8 cellular contexts compared by ENCODE assay signal in the genomic region with DNA sequence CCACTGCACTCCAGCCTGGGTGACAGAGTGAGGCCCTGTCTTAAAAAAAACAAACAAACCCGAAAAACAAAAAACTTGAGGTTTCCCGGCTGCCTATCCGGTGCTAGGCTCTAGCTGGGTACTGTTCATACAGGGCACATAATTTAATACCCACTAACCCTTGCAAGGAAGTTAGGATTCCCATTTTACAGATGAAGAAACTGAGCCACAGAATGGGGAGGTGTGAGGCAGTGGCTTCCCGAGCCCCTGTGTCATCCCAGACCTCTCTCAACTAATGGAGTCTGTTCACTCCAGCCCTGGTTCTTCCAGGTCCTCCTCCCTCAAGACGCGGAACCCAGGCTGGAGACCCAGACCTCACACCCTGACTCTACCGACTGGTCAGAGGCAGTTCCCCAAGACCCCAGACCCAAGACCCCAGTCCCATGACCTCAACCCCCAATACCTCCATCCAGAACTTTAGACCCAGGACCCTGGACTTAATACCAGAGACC. TPM values are rescaled to one million over a fixed set of nuclear protein-coding genes. Genes with fewer than 3 reads are reported as not detected.
DNase-seq lines count a peak whose midpoint lies in the region; ATAC-seq, FAIRE-seq and TF ChIP-seq lines count a peak whose summit lies in the region.

No MANE protein-coding gene starts in this region.

- H3K27ac ChIP-seq in caudate nucleus (ENCODE audit: low read depth, low read length) (peak overlapping the region; percentile 80), muscle layer of duodenum (ENCODE audit: low read length) (peak overlapping the region; percentile 89)

- H3F3A ChIP-seq in Loucy (ENCODE audit: low read depth): 0 out of 2 replicates have a peak, but pooled peaks cover 2% of the 10 kb centered on the region

- peaks cover 2% of the 10 kb centered on the region; the same call in 1 of the 2 replicates for H3K4me1 ChIP-seq in BE2C
- H3K4me1 ChIP-seq in Loucy (ENCODE audit: insufficient read depth, low read length, poor library complexity, severe bottlenecking): peaks cover 23% of the 10 kb centered on the region
- peaks cover 3 to 40% of the 10 kb centered on the region in 2 donors for H3K4me1 ChIP-seq in muscle layer of duodenum (ENCODE audit: control insufficient read depth in 1 of 2, insufficient read depth in 2 of 2, low read length in 2 of 2)

- FAIRE-seq in GM12891 (lab: Jason Lieb, UNC): no peak

- H3K9me3 ChIP-seq in BE2C (no peaks in the 10 kb centered on the region), Loucy (ENCODE audit: insufficient read depth, low read depth, low read length) (no peaks in the 10 kb centered on the region), muscle layer of duodenum (ENCODE audit: control insufficient read depth in 1 of 2, low read length in 2 of 2) (no peaks in the 10 kb centered on the region)

- H4K20me1 ChIP-seq in Loucy (ENCODE audit: insufficient read depth, low read length, poor library complexity, severe bottlenecking): no peaks in the 10 kb centered on the region

- H3K27me3 ChIP-seq in BE2C: no peaks in the 10 kb centered on the region
- no peaks in the 10 kb centered on the region for H3K27me3 ChIP-seq in Loucy (ENCODE audit: insufficient read depth, low read length, poor library complexity, severe bottlenecking)
- H3K27me3 ChIP-seq in muscle layer of duodenum (ENCODE audit: low read depth, low read length): no peaks in the 10 kb centered on the region

- no peak for TF ChIP-seq POLR2A in GM12891 (IDR thresholded peaks at IDR 0.05; ENCODE audit: low read depth, low read length)

- H3K79me2 ChIP-seq in Loucy (ENCODE audit: insufficient read depth, low read length): peaks cover 36% of the 10 kb centered on the region

- no peak for DNase-seq in BE2C
- no peak for DNase-seq in caudate nucleus (lab: John Stamatoyannopoulos, UW)
- DNase-seq in HuH-7 (ENCODE audit: low spot score): no peak
- DNase-seq in UCSD-AML1 (lab: John Stamatoyannopoulos, UW; ENCODE audit: unreplicated experiment): no peak
- DNase-seq in GM12891 (ENCODE audit: insufficient read length, low spot score): no peak

- peak overlapping the region; percentile 96 for H3K4me2 ChIP-seq in Loucy (ENCODE audit: low read depth, low read length, poor library complexity, severe bottlenecking)

- peak overlapping the region; percentile 96 for H3K9ac ChIP-seq in Loucy (ENCODE audit: low read depth, low read length, poor library complexity, severe bottlenecking)

- no peak for ATAC-seq in GM21528 (IDR thresholded peaks at IDR 0.05; ENCODE audit: low FRiP score, unreplicated experiment)

- H3K9me2 ChIP-seq in Loucy (replicated peaks; ENCODE audit: low read depth, low read length): no peaks in the 10 kb centered on the region

- H3K4me3 ChIP-seq in BE2C (ENCODE audit: low read depth, low read length) (peak overlapping the region; percentile 97), Loucy (ENCODE audit: low read length, poor library complexity, severe bottlenecking) (peak overlapping the region; percentile 98), muscle layer of duodenum (ENCODE audit: low read depth in 1 of 2, low read length in 2 of 2) (peak overlapping the region; percentile 89 to 95)

- TF ChIP-seq CTCF in BE2C (IDR thresholded peaks at IDR 0.05; ENCODE audit: low read depth, low read length): no peak
- no peak for TF ChIP-seq CTCF in Loucy (conservative IDR thresholded peaks at IDR 0.05; ENCODE audit: low read length)

- H3K36me3 ChIP-seq in BE2C (peaks cover 8% of the 10 kb centered on the region), Loucy (ENCODE audit: insufficient read depth, low read length) (peaks cover 2% of the 10 kb centered on the region; the same call in 1 of the 2 replicates), muscle layer of duodenum (ENCODE audit: control insufficient read depth in 1 of 2, insufficient read depth in 2 of 2, low read length in 2 of 2) (peaks cover 11 to 31% of the 10 kb centered on the region in 2 donors)

- peak overlapping the region; percentile 82 for H2AFZ ChIP-seq in Loucy (ENCODE audit: low read length)

TF ChIP-seq in GM12891, 5 proteins besides CTCF, POLR2A, EP300 and RAD21:
- TF ChIP-seq PAX5 (IDR thresholded peaks at IDR 0.05; ENCODE audit: insufficient read depth, low read length, severe bottlenecking) (no peak), TAF1 (IDR thresholded peaks at IDR 0.05; ENCODE audit: low read depth, low read length) (no peak), POLR2AphosphoS5 (IDR thresholded peaks at IDR 0.05; ENCODE audit: low read depth, low read length) (no peak), POU2F2 (IDR thresholded peaks at IDR 0.05; ENCODE audit: low read depth, low read length) (no peak), SPI1 (IDR thresholded peaks at IDR 0.05; ENCODE audit: low read depth, low read length) (no peak)

RNA-seq across cellular contexts. Expression of gene APBA3, which starts 0.6 kb away (rescaled TPM):
- polyA plus RNA-seq in BE2C (2012; ENCODE audit: insufficient read depth, insufficient read length, low read depth): 50.5 TPM
- 18.5 TPM for polyA plus RNA-seq in GM12891 (2012; ENCODE audit: low read depth, missing spikeins)

RNA-seq across cellular contexts. Expression of gene MRPL54, which starts 1.6 kb away (rescaled TPM):
- polyA plus RNA-seq in BE2C (2012; ENCODE audit: insufficient read depth, insufficient read length, low read depth): 237 TPM
- 79.9 TPM for polyA plus RNA-seq in GM12891 (2012; ENCODE audit: low read depth, missing spikeins)

RNA-seq across cellular contexts. Expression of gene RAX2, which starts 11.1 kb away (rescaled TPM):
- polyA plus RNA-seq in BE2C (2012; ENCODE audit: insufficient read depth, insufficient read length, low read depth): not detected
- polyA plus RNA-seq in GM12891 (2012; ENCODE audit: low read depth, missing spikeins): not detected

RNA-seq across cellular contexts. Expression of gene MATK, which starts 25.3 kb away (rescaled TPM):
- polyA plus RNA-seq in BE2C (2012; ENCODE audit: insufficient read depth, insufficient read length, low read depth): not detected
- polyA plus RNA-seq in GM12891 (2012; ENCODE audit: low read depth, missing spikeins): 2.8 TPM

RNA-seq across cellular contexts. Expression of gene TJP3, which starts 52.7 kb away (rescaled TPM):
- 0.65 TPM for polyA plus RNA-seq in BE2C (2012; ENCODE audit: insufficient read depth, insufficient read length, low read depth)
- 0.62 TPM for polyA plus RNA-seq in GM12891 (2012; ENCODE audit: low read depth, missing spikeins)
